Comparison of ENCODE assay signal across 8 cellular contexts in genomic region chr2:46942891-46943626, GRCh38. TPM values are rescaled to one million over a fixed set of nuclear protein-coding genes. Genes with fewer than 3 reads are reported as not detected.
DNase-seq lines count a peak whose midpoint lies in the region; ATAC-seq and TF ChIP-seq lines count a peak whose summit lies in the region.

No MANE protein-coding gene starts in this region.

- H3K79me1 ChIP-seq in trophoblast cell (ENCODE audit: low read length): peaks cover 25% of the 10 kb centered on the region

- H2AK5ac ChIP-seq in trophoblast cell (ENCODE audit: low read length): no peak overlapping the region

- no peak overlapping the region for H2BK120ac ChIP-seq in trophoblast cell (ENCODE audit: insufficient read depth, low read length, poor library complexity)

- no peak overlapping the region for H3K23ac ChIP-seq in trophoblast cell (ENCODE audit: low read length)

- no CpG with 5 or more reads among the region's 10 CpGs for whole genome bisulfite sequencing in trophoblast cell (ENCODE audit: extremely low coverage, insufficient coverage, insufficient read length)

- H3K4me3 ChIP-seq in CD8-positive, alpha-beta memory T cell (ENCODE audit: low read length): peak overlapping the region; percentile 96
- peak overlapping the region; percentile 84 for H3K4me3 ChIP-seq in NB4 (ENCODE audit: low read depth, low read length)
- H3K4me3 ChIP-seq in choroid plexus epithelial cell (ENCODE audit: low read depth, low read length): peak overlapping the region; percentile 95
- no peak overlapping the region for H3K4me3 ChIP-seq in trophoblast cell (ENCODE audit: low read depth, low read length)

- H4K12ac ChIP-seq in trophoblast cell (ENCODE audit: low read depth, low read length): no peak overlapping the region

- no peak overlapping the region for H3K14ac ChIP-seq in trophoblast cell (ENCODE audit: low read length)

- peaks cover 22% of the 10 kb centered on the region for H3K79me2 ChIP-seq in trophoblast cell (ENCODE audit: control insufficient read depth, insufficient read depth, low read length, poor library complexity)

- no peak overlapping the region for H4K91ac ChIP-seq in trophoblast cell (ENCODE audit: low read depth, low read length)

- peaks cover 0 to 26% (median 4%) of the 10 kb centered on the region in 3 donors for H3K36me3 Mint-ChIP-seq in CD8-positive, alpha-beta memory T cell

- H3K9me3 Mint-ChIP-seq in CD8-positive, alpha-beta memory T cell: no peaks in the 10 kb centered on the region

- H3K9me3 ChIP-seq in CD8-positive, alpha-beta memory T cell (ENCODE audit: low read length): no peaks in the 10 kb centered on the region
- no peaks in the 10 kb centered on the region for H3K9me3 ChIP-seq in trophoblast cell (ENCODE audit: insufficient read depth, low read depth, low read length)

- in situ Hi-C loops in GM13976 (cut with MboI; ENCODE audit: low sequenced_read_pairs, unreplicated experiment): no loop called here

- peaks cover 49 to 74% (median 67%) of the 10 kb centered on the region in 3 donors for H3K4me1 Mint-ChIP-seq in CD8-positive, alpha-beta memory T cell

- no peaks in the 10 kb centered on the region for H3K36me3 ChIP-seq in CD8-positive, alpha-beta memory T cell (ENCODE audit: insufficient read depth, low read length)
- H3K36me3 ChIP-seq in trophoblast cell (ENCODE audit: control insufficient read depth in 1 of 2, insufficient read depth in 2 of 2, low read length in 2 of 2): peaks cover 10% of the 10 kb centered on the region in 2 experiments

- peak overlapping the region; percentile 98 to 100 (median 100) for H3K27ac Mint-ChIP-seq in CD8-positive, alpha-beta memory T cell

- H3K9ac ChIP-seq in trophoblast cell (ENCODE audit: low read length): no peak overlapping the region

- no peak overlapping the region for H2BK12ac ChIP-seq in trophoblast cell (ENCODE audit: low read length)

- peak overlapping the region; percentile 96 for H3K4me2 ChIP-seq in trophoblast cell (ENCODE audit: low read length)

- peaks cover 0 to 1% of the 10 kb centered on the region in 2 donors for H3K27me3 Mint-ChIP-seq in CD8-positive, alpha-beta memory T cell

- no peak for TF ChIP-seq CTCF in NB4 (IDR thresholded peaks at IDR 0.05; ENCODE audit: low read depth, low read length)
- TF ChIP-seq CTCF in choroid plexus epithelial cell (conservative IDR thresholded peaks at IDR 0.05; ENCODE audit: low read depth, low read length): no peak
- TF ChIP-seq CTCF in GM13976 (IDR thresholded peaks at IDR 0.05; ENCODE audit: borderline replicate concordance, control extremely low read depth, extremely low read depth, insufficient read depth, missing control alignments): no peak

- POLR2A ChIA-PET in CD8-positive, alpha-beta memory T cell (lab: Charles Lee): no interaction called here

- no peak overlapping the region for H2BK5ac ChIP-seq in trophoblast cell (ENCODE audit: low read depth, low read length, poor library complexity)

- CTCF ChIA-PET in CD8-positive, alpha-beta memory T cell (lab: Charles Lee): interaction anchor here (0.6 to 1.3 kb wide), 2 partner anchors 8 to 489 kb away, joined by 3 to 7 read pairs; no protein-coding TSS in a partner anchor

- H3K4me1 ChIP-seq in CD8-positive, alpha-beta memory T cell (ENCODE audit: insufficient read depth, low read length): peaks cover 47% of the 10 kb centered on the region
- peaks cover 13 to 16% of the 10 kb centered on the region in 2 experiments for H3K4me1 ChIP-seq in trophoblast cell (ENCODE audit: control insufficient read depth in 1 of 2, insufficient read depth in 2 of 2, low read length in 2 of 2)

- no peak overlapping the region for H2AFZ ChIP-seq in trophoblast cell (ENCODE audit: insufficient read depth, low read length, poor library complexity)

- no peak for TF ChIP-seq POLR2A in NB4 (IDR thresholded peaks at IDR 0.05; ENCODE audit: extremely low read depth, insufficient read length)

- ATAC-seq in GM18511 (IDR thresholded peaks at IDR 0.05; ENCODE audit: unreplicated experiment) (no peak), GM21529 (IDR thresholded peaks at IDR 0.05; ENCODE audit: unreplicated experiment) (no peak)

- H4K8ac ChIP-seq in trophoblast cell (ENCODE audit: low read depth, low read length): no peak overlapping the region

- H3K18ac ChIP-seq in trophoblast cell (ENCODE audit: low read length): no peak overlapping the region

- peak overlapping the region; percentile 80 for H3K4ac ChIP-seq in trophoblast cell (ENCODE audit: low read depth, low read length)

- H3K4me3 Mint-ChIP-seq in CD8-positive, alpha-beta memory T cell: peak overlapping the region; percentile 97 to 100 (median 99)

- peak overlapping the region; percentile 96 for H3K27ac ChIP-seq in CD8-positive, alpha-beta memory T cell (ENCODE audit: low read depth, low read length)
- no peak overlapping the region for H3K27ac ChIP-seq in trophoblast cell (ENCODE audit: low read depth, low read length)

- DNase-seq in CD8-positive, alpha-beta memory T cell: no peak
- no peak for DNase-seq in NB4 (ENCODE audit: low read depth)
- DNase-seq in choroid plexus epithelial cell (ENCODE audit: low read depth): no peak
- no peak for DNase-seq in trophoblast cell
- no peak for DNase-seq in GM13976 (ENCODE audit: low spot score)
- DNase-seq in NCI-H1417 treated with DMSO at 0.1 percent for 48 hours (lab: John Stamatoyannopoulos, UW): no peak

- no peaks in the 10 kb centered on the region for H3K27me3 ChIP-seq in CD8-positive, alpha-beta memory T cell (ENCODE audit: insufficient read depth, low read length, poor library complexity, severe bottlenecking)
- H3K27me3 ChIP-seq in trophoblast cell (ENCODE audit: insufficient read depth, low read length): no peaks in the 10 kb centered on the region

RNA-seq across cellular contexts. Expression of gene TTC7A, which starts 2.0 kb away (rescaled TPM):
- 10 to 100 TPM; 50.8 to 54.1 TPM for total RNA-seq in CD8-positive, alpha-beta memory T cell
- polyA plus RNA-seq in CD8-positive, alpha-beta memory T cell: 20.0 TPM
- 31.2 and 33.6 TPM in 2 replicates for polyA plus RNA-seq in trophoblast cell (2013)

RNA-seq across cellular contexts. Expression of gene MCFD2, which starts 27.5 kb away (rescaled TPM):
- 10 to 100 TPM; 37.2 to 40.0 TPM for total RNA-seq in CD8-positive, alpha-beta memory T cell
- 22.7 TPM for polyA plus RNA-seq in CD8-positive, alpha-beta memory T cell
- polyA plus RNA-seq in trophoblast cell (2013): 100 and 104 TPM in 2 replicates
